ENCODE assay signal across 9 cellular contexts in genomic region chr4:48963042-48963679, GRCh38. TPM values are rescaled to one million over a fixed set of nuclear protein-coding genes. Genes with fewer than 3 reads are reported as not detected.
DNase-seq lines count a peak whose midpoint lies in the region; ATAC-seq and TF ChIP-seq lines count a peak whose summit lies in the region.
"Had no signal": no experiment of that assay in that cellular context is flagged by ENCODE, and none has a peak within 500 bp of the region (broad histone marks: within the 10 kb centered on the region; RNA-seq: fewer than 3 reads in every experiment).

No MANE protein-coding gene starts in this region.

- peak; percentile 86 for DNase-seq in COR-L47 (lab: John Stamatoyannopoulos, UW)
- peak; percentile 74 for DNase-seq in NCI-H774 (lab: John Stamatoyannopoulos, UW)
- DNase-seq in activated CD4-positive, alpha-beta T cell treated with anti-CD3 and anti-CD28 coated beads, Interleukin-2, amount 50 U/mL, for 24 hours (ENCODE audit: low read depth in 1 of 2, low spot score in 1 of 2) = peak; percentile 32 to 70
- peak; percentile 33 to 78 (median 60) for DNase-seq in dorsolateral prefrontal cortex
- DNase-seq in lung microvascular endothelial cell (ENCODE audit: low read depth in 2 of 2) = peak; percentile 90 to 92
- peak; percentile 27 to 60 for DNase-seq in stimulated activated CD8-positive, alpha-beta memory T cell treated with anti-CD3 and anti-CD28 coated beads, Interleukin-15, amount 100 ng/mL, for 4 hours (ENCODE audit: low read depth in 2 of 2)

- no peak overlapping the region for H3K27ac ChIP-seq in dorsolateral prefrontal cortex

- ATAC-seq in GM19455 (IDR thresholded peaks at IDR 0.05; ENCODE audit: unreplicated experiment) (peak; percentile 75), HG03571 (IDR thresholded peaks at IDR 0.05; ENCODE audit: unreplicated experiment) (peak; percentile 86)

- intact Hi-C loops in dorsolateral prefrontal cortex (cut with DNase I) = loop anchor here (5.0 to 10.0 kb wide), 6 partner anchors 178 to 618 kb away; partner anchors contain the start of genes FRYL (in 1 of the 2) and SLAIN2 (in 1 of the 2)

- no peak overlapping the region for H3K4me3 ChIP-seq in dorsolateral prefrontal cortex

- no peaks in the 10 kb centered on the region for H3K27me3 ChIP-seq in dorsolateral prefrontal cortex

- peak; percentile 82 to 100 (median 98) for TF ChIP-seq CTCF in dorsolateral prefrontal cortex (IDR thresholded peaks at IDR 0.05 in 54 of 56, conservative IDR thresholded peaks at IDR 0.05 in 2 of 56; ENCODE audit: low read depth in 1 of 56, partially characterized antibody in 56 of 56)

RNA-seq across cellular contexts. Expression of gene CWH43, which starts 22.9 kb away (rescaled TPM):
- total RNA-seq in dorsolateral prefrontal cortex (1 to 10 TPM in 1 of 120 experiments, under 1 TPM in 1, not detected in 118; 0.22 to 1.2 TPM), lung microvascular endothelial cell (not detected in 2 replicates)
- total RNA-seq: activated CD8-positive, alpha-beta memory T cell treated with anti-CD3 and anti-CD28 coated beads for 36 hours had no signal

RNA-seq across cellular contexts. Expression of gene OCIAD2, which starts 56.6 kb away (rescaled TPM):
- total RNA-seq in dorsolateral prefrontal cortex = 10 to 100 TPM in 119 of 120 experiments, 1 to 10 TPM in 1; 7.5 to 56.8 (median 27.8) TPM
- total RNA-seq in lung microvascular endothelial cell = 87.3 and 88.9 TPM in 2 replicates
